In the genomic region with DNA sequence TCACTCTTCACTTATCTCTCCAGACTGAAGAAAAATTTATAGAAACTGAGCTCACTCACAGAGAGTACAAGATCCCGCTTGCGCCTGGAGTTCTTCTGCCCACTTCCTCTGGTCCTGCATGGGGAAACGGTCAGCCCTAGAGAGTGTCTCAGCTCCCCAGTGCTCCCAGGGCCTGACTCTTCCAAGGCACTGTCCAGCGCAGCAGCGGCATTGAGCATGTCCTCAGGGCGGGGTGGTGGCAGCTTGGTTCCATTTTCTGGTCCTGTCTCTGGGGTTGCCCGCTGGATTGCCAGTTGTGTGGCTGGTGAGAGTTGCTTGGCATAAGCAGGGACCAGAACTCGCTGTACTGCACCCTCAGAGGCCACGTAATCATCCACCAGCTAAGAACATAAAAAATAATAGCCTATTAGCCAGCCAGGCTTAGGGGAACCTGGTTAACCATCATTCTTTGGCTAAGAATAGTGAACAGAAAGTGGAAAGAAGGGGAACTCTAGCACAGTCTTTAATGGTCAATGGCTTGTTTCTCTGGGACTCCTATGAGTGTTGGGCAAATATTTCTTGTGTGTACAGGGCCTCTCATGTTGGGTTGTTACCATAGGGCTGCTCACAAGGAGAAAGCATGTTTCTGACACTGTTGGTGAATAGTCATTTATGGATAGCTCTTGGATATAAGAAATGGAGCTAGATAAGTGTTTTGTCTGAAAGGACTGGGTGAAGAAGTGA, we compare ENCODE assay signal across 19 cellular contexts. TPM values are rescaled to one million over a fixed set of nuclear protein-coding genes. Genes with fewer than 3 reads are reported as not detected.
DNase-seq lines count a peak whose midpoint lies in the region; ATAC-seq, FAIRE-seq and TF ChIP-seq lines count a peak whose summit lies in the region.
"Had no signal": no experiment of that assay in that cellular context is flagged by ENCODE, and none has a peak within 500 bp of the region (broad histone marks: within the 10 kb centered on the region; RNA-seq: fewer than 3 reads in every experiment).

No MANE protein-coding gene starts in this region.

- H3K79me2 ChIP-seq in astrocyte (ENCODE audit: insufficient read depth, low read length) (no peaks in the 10 kb centered on the region), mammary epithelial cell (ENCODE audit: insufficient read depth, low read length) (no peaks in the 10 kb centered on the region)

- no peak overlapping the region for H3K4me3 ChIP-seq in astrocyte (ENCODE audit: insufficient read depth, low read depth, low read length)
- H3K4me3 ChIP-seq in neuronal stem cell (ENCODE audit: low read length in 2 of 2), result no peak overlapping the region
- H3K4me3 ChIP-seq in mammary epithelial cell (replicated peaks in 1 of 3; ENCODE audit: insufficient read depth in 1 of 3, low read depth in 2 of 3, low read length in 3 of 3), result no peak overlapping the region
- H3K4me3 ChIP-seq: GM23338 had no signal

- peak overlapping the region; percentile 37 for H3K23ac ChIP-seq in neuronal stem cell (ENCODE audit: low read depth, low read length, poor library complexity)

- no peak overlapping the region for H3K14ac ChIP-seq in neuronal stem cell (ENCODE audit: low read length)

- no CpG with 5 or more reads among the region's 9 CpGs for WGBS in neuronal stem cell (ENCODE audit: extremely low coverage in 2 of 2, insufficient read length in 2 of 2, insufficient replicate concordance in 1 of 2), 2 donors
- WGBS in mammary epithelial cell (ENCODE audit: low coverage, missing lambda C conversion rate), result 94% methylated on average over 9 of the region's 9 CpGs

- no peaks in the 10 kb centered on the region for H3K36me3 ChIP-seq in astrocyte (ENCODE audit: insufficient read depth, low read length)
- peaks cover 1 to 5% of the 10 kb centered on the region in 2 donors for H3K36me3 ChIP-seq in neuronal stem cell (replicated peaks in 1 of 2; ENCODE audit: control insufficient read depth in 2 of 2, insufficient read depth in 2 of 2, low read length in 2 of 2)
- H3K36me3 ChIP-seq in mammary epithelial cell (ENCODE audit: insufficient read depth, low read length), result no peaks in the 10 kb centered on the region
- H3K36me3 ChIP-seq: BE2C had no signal

- H3K27me3 Mint-ChIP-seq in astrocyte (ENCODE audit: low read depth, unreplicated experiment), result no peaks in the 10 kb centered on the region
- H3K27me3 Mint-ChIP-seq: IgD-negative memory B cell had no signal

- no peak for ATAC-seq in HG03442 (IDR thresholded peaks at IDR 0.05; ENCODE audit: unreplicated experiment)
- ATAC-seq: CD8-positive, alpha-beta T cell; GM23338 had no signal

- no peak overlapping the region for H4K8ac ChIP-seq in neuronal stem cell (ENCODE audit: low read depth, low read length)

- no peaks in the 10 kb centered on the region for H3K27me3 ChIP-seq in astrocyte (ENCODE audit: insufficient read depth, low read length)
- H3K27me3 ChIP-seq in neuronal stem cell (ENCODE audit: control insufficient read depth in 3 of 3, insufficient read depth in 3 of 3, low read depth in 1 of 3, low read length in 3 of 3), result no peaks in the 10 kb centered on the region
- H3K27me3 ChIP-seq in mammary epithelial cell (ENCODE audit: insufficient read depth, low read length), result no peaks in the 10 kb centered on the region
- H3K27me3 ChIP-seq: BE2C had no signal

- H3K79me1 ChIP-seq in neuronal stem cell (ENCODE audit: low read depth, low read length), result no peaks in the 10 kb centered on the region

- H3K27ac ChIP-seq in astrocyte (ENCODE audit: low read depth, low read length), result no peak overlapping the region
- H3K27ac ChIP-seq in neuronal stem cell (replicated peaks; ENCODE audit: low read length), result no peak overlapping the region
- no peak overlapping the region for H3K27ac ChIP-seq in mammary epithelial cell (ENCODE audit: insufficient read depth, low read depth, low read length)

- in situ Hi-C loops in GM13977 (cut with MboI; ENCODE audit: low pct_unique_long_range_greater_than_20kb, low sequenced_read_pairs, unreplicated experiment) (no loop called here), mammary epithelial cell (cut with MboI; ENCODE audit: low sequenced_read_pairs in 2 of 2) (no loop called here)

- CTCF ChIA-PET in mammary epithelial cell (lab: Charles Lee; ENCODE audit: low non-redundant PET), result interaction anchor here (1.3 kb wide), 1 partner anchor 73 kb away, joined by 3 read pairs; no protein-coding TSS in a partner anchor

- H4K91ac ChIP-seq in neuronal stem cell (ENCODE audit: low read depth, low read length, poor library complexity), result no peak overlapping the region

- H3K4me2 ChIP-seq in astrocyte (ENCODE audit: low read length), result no peak overlapping the region
- no peak overlapping the region for H3K4me2 ChIP-seq in neuronal stem cell (ENCODE audit: insufficient read depth, low read length, poor library complexity, severe bottlenecking)
- no peak overlapping the region for H3K4me2 ChIP-seq in mammary epithelial cell (ENCODE audit: insufficient read depth, low read depth, low read length)

- H2BK5ac ChIP-seq in neuronal stem cell (ENCODE audit: low read length), result no peak overlapping the region

- H3K9ac ChIP-seq in astrocyte (ENCODE audit: low read length) (no peak overlapping the region), neuronal stem cell (ENCODE audit: low read depth, low read length, poor library complexity) (no peak overlapping the region), mammary epithelial cell (ENCODE audit: insufficient read depth, low read length) (no peak overlapping the region)

- H3K9me3 ChIP-seq in astrocyte (ENCODE audit: insufficient read depth, low read depth, low read length) (no peaks in the 10 kb centered on the region), neuronal stem cell (replicated peaks in 1 of 2; ENCODE audit: control insufficient read depth in 2 of 2, insufficient read depth in 1 of 2, low read depth in 1 of 2, low read length in 2 of 2) (no peaks in the 10 kb centered on the region), mammary epithelial cell (replicated peaks; ENCODE audit: insufficient read depth, low read length) (no peaks in the 10 kb centered on the region)
- H3K9me3 ChIP-seq: BE2C had no signal

- no TSS peak for BruUV-seq in mammary epithelial cell (replicated peaks; lab: Mats Ljungman, UMichigan)

- peak overlapping the region; percentile 12 for H3K27ac Mint-ChIP-seq in astrocyte (ENCODE audit: unreplicated experiment)
- H3K27ac Mint-ChIP-seq: CD8-positive, alpha-beta T cell; GM23338 had no signal

- no peaks in the 10 kb centered on the region for H3K9me3 Mint-ChIP-seq in astrocyte (ENCODE audit: unreplicated experiment)
- H3K9me3 Mint-ChIP-seq: CD8-positive, alpha-beta T cell; GM23338; IgD-negative memory B cell had no signal

- H3K4ac ChIP-seq in neuronal stem cell (ENCODE audit: low read length), result no peak overlapping the region

- DNase-seq in GM13977 (ENCODE audit: low spot score), result peak; percentile 27
- DNase-seq in MV-4-11 (lab: John Stamatoyannopoulos, UW), result peak; percentile 79
- no peak for DNase-seq in astrocyte (ENCODE audit: low read depth)
- DNase-seq in neuronal stem cell (ENCODE audit: low spot score), result no peak
- DNase-seq in NCI-H526 treated with DMSO at 0.1 percent for 48 hours (lab: John Stamatoyannopoulos, UW), result no peak
- DNase-seq in mammary epithelial cell, result no peak
- DNase-seq: BE2C; CD8-positive, alpha-beta T cell; Kasumi-1; MM.1S; NCI-H1105; NCI-H446; NK-92 treated with Interleukin-12 subunit alpha and Interleukin-12 subunit beta, amount 100 ng/mL, for 24 hours had no signal

- no peaks in the 10 kb centered on the region for H4K20me1 ChIP-seq in astrocyte (ENCODE audit: insufficient read depth, low read length)
- no peaks in the 10 kb centered on the region for H4K20me1 ChIP-seq in mammary epithelial cell (ENCODE audit: insufficient read depth, low read length)

- H2BK12ac ChIP-seq in neuronal stem cell (ENCODE audit: low read length), result no peak overlapping the region

- peak overlapping the region; percentile 32 for H3K18ac ChIP-seq in neuronal stem cell (ENCODE audit: low read length)

- H2BK120ac ChIP-seq in neuronal stem cell (ENCODE audit: low read depth, low read length), result no peak overlapping the region

- H3K36me3 Mint-ChIP-seq in astrocyte (ENCODE audit: low read depth, unreplicated experiment), result no peaks in the 10 kb centered on the region

- no peak overlapping the region for H2BK15ac ChIP-seq in neuronal stem cell (ENCODE audit: low read length)

- FAIRE-seq in astrocyte (lab: Jason Lieb, UNC), result no peak
- FAIRE-seq: GM18507 had no signal

- peaks cover 8% of the 10 kb centered on the region for H3K4me1 Mint-ChIP-seq in astrocyte (ENCODE audit: low read depth, unreplicated experiment)

- no peak overlapping the region for H2AK5ac ChIP-seq in neuronal stem cell (ENCODE audit: low read depth, low read length)

- H3K4me3 Mint-ChIP-seq in astrocyte (ENCODE audit: unreplicated experiment), result peak overlapping the region; percentile 21
- H3K4me3 Mint-ChIP-seq: CD8-positive, alpha-beta T cell; GM23338; IgD-negative memory B cell had no signal

- TF ChIP-seq CTCF in GM13977 (IDR thresholded peaks at IDR 0.05; ENCODE audit: extremely low read depth, insufficient read depth, missing control alignments) (no peak), astrocyte (IDR thresholded peaks at IDR 0.05; ENCODE audit: insufficient read depth, low read depth, low read length) (no peak), mammary epithelial cell (conservative IDR thresholded peaks at IDR 0.05 in 1 of 2, IDR thresholded peaks at IDR 0.05 in 1 of 2; ENCODE audit: extremely low read depth in 1 of 2, insufficient read depth in 1 of 2, low read depth in 1 of 2, low read length in 2 of 2) (no peak)

- intact Hi-C loops in mammary epithelial cell (cut with micrococcal nuclease), result no loop called here

- peaks cover 5% of the 10 kb centered on the region for H3K4me1 ChIP-seq in astrocyte (ENCODE audit: insufficient read depth, low read length)
- H3K4me1 ChIP-seq in neuronal stem cell (ENCODE audit: control insufficient read depth in 2 of 2, insufficient read depth in 1 of 2, low read depth in 1 of 2, low read length in 2 of 2), result peaks cover 0 to 4% of the 10 kb centered on the region in 2 donors
- peaks cover 9% of the 10 kb centered on the region for H3K4me1 ChIP-seq in mammary epithelial cell (ENCODE audit: insufficient read depth, low read length)

- no peak overlapping the region for H2AFZ ChIP-seq in astrocyte (ENCODE audit: low read depth, low read length)
- no peak overlapping the region for H2AFZ ChIP-seq in neuronal stem cell (ENCODE audit: low read length)
- no peak overlapping the region for H2AFZ ChIP-seq in mammary epithelial cell (ENCODE audit: low read depth, low read length)

- dilution Hi-C loops in mammary epithelial cell (cut with HindIII; ENCODE audit: low sequenced_read_pairs), result loop anchor here (25.0 kb wide), 1 partner anchor 191 kb away; a partner anchor contains a TSS

RNA-seq across cellular contexts. Expression of a gene that starts 13.7 kb away (rescaled TPM):
- total RNA-seq in astrocyte, result 117 and 146 TPM in 2 replicates
- 63.6 TPM for polyA plus RNA-seq in neuronal stem cell (2013, experiment 1 of 2)
- polyA plus RNA-seq in neuronal stem cell (2013, experiment 2 of 2), result 64.1 TPM
- 100 to 1,000 TPM; 234 to 275 TPM for total RNA-seq in mammary epithelial cell
- polyA plus RNA-seq in mammary epithelial cell, result 88.5 TPM
- 247 TPM for polyA minus RNA-seq in mammary epithelial cell

RNA-seq across cellular contexts. Expression of a gene that starts 13.9 kb away (rescaled TPM):
- total RNA-seq in astrocyte (3.6 and 3.8 TPM in 2 replicates), mammary epithelial cell (1 to 10 TPM; 3.6 to 6.7 TPM)
- 7.0 TPM for polyA plus RNA-seq in neuronal stem cell (2013, experiment 1 of 2)
- polyA plus RNA-seq in neuronal stem cell (2013, experiment 2 of 2), result 6.1 TPM
- polyA plus RNA-seq in mammary epithelial cell, result 6.7 TPM
- not detected for polyA minus RNA-seq in mammary epithelial cell

RNA-seq across cellular contexts. Expression of a gene that starts 38.6 kb away (rescaled TPM):
- total RNA-seq in astrocyte (232 and 239 TPM in 2 replicates), mammary epithelial cell (100 to 1,000 TPM; 145 to 152 TPM)
- 136 TPM for polyA plus RNA-seq in neuronal stem cell (2013, experiment 1 of 2)
- polyA plus RNA-seq in neuronal stem cell (2013, experiment 2 of 2), result 135 TPM
- 332 TPM for polyA plus RNA-seq in mammary epithelial cell
- polyA minus RNA-seq in mammary epithelial cell, result 194 TPM

RNA-seq across cellular contexts. Expression of a gene that starts 39.2 kb away (rescaled TPM):
- total RNA-seq in astrocyte, result 6.6 and 10.4 TPM in 2 replicates
- 59.1 TPM for polyA plus RNA-seq in neuronal stem cell (2013, experiment 1 of 2)
- polyA plus RNA-seq in neuronal stem cell (2013, experiment 2 of 2), result 60.9 TPM
- total RNA-seq in mammary epithelial cell, result 10 to 100 TPM; 32.0 to 35.0 TPM
- polyA plus RNA-seq in mammary epithelial cell, result 29.9 TPM
- polyA minus RNA-seq in mammary epithelial cell, result 33.4 TPM

RNA-seq across cellular contexts. Expression of a gene that starts 46.0 kb away (rescaled TPM):
- total RNA-seq in astrocyte, result not detected in 2 replicates
- polyA plus RNA-seq in neuronal stem cell (2013, experiment 1 of 2), result not detected
- polyA plus RNA-seq in neuronal stem cell (2013, experiment 2 of 2), result not detected
- total RNA-seq in mammary epithelial cell, result not detected
- polyA plus RNA-seq in mammary epithelial cell, result not detected
- polyA minus RNA-seq in mammary epithelial cell, result not detected
- total RNA-seq: CD8-positive, alpha-beta T cell; HT-29; T-helper 1 cell treated with Interleukin-12 subunit alpha and Interleukin-12 subunit beta and Interleukin-4 antibody, amounts not matched to agents 30 ng/mL and 1 ng/mL, for 36 hours had no signal
- polyA plus RNA-seq: GM23338, IgD-negative memory B cell had no signal

Comparison
In these comparisons a context has a peak if more than half of its experiments do, and no peak if none do; other contexts are left out.
1. DNase-seq: peak in GM13977 (single experiment) and MV-4-11 (single experiment); none in astrocyte (single experiment), neuronal stem cell (single experiment), NCI-H526 treated with DMSO at 0.1 percent for 48 hours (single experiment) and mammary epithelial cell (single experiment).